1 cellular context compared by ENCODE assay signal in genomic region chr17:37507108-37507507, GRCh38.
TF ChIP-seq lines count a peak whose summit lies in the region.

No MANE protein-coding gene starts in this region.

TF ChIP-seq in IMR-90, 13 proteins besides CTCF, POLR2A, EP300 and RAD21:
- TF ChIP-seq NFE2L2 (IDR thresholded peaks at IDR 0.05; ENCODE audit: low read depth, low read length) (no peak), FOS (IDR thresholded peaks at IDR 0.05; ENCODE audit: low read depth, low read length) (no peak), CEBPB (IDR thresholded peaks at IDR 0.05; ENCODE audit: low read depth, low read length) (no peak), CHD1 (IDR thresholded peaks at IDR 0.05; ENCODE audit: low read depth, low read length) (no peak), MXI1 (IDR thresholded peaks at IDR 0.05; ENCODE audit: borderline replicate concordance, low read depth, low read length) (no peak), ELK1 (IDR thresholded peaks at IDR 0.05; ENCODE audit: borderline replicate concordance, low read depth, low read length) (no peak), SMC3 (IDR thresholded peaks at IDR 0.05; ENCODE audit: low read depth, low read length) (no peak), RFX5 (IDR thresholded peaks at IDR 0.05; ENCODE audit: low read depth, low read length) (no peak), BHLHE40 (IDR thresholded peaks at IDR 0.05; ENCODE audit: low read depth, low read length) (no peak), MAZ (IDR thresholded peaks at IDR 0.05; ENCODE audit: borderline replicate concordance, low read depth, low read length) (no peak), USF2 (IDR thresholded peaks at IDR 0.05; ENCODE audit: low read depth, low read length) (no peak), MAFK (IDR thresholded peaks at IDR 0.05; ENCODE audit: low read depth, low read length) (no peak)
TF ChIP-seq in IMR-90: peak in this region for 0.
